Comparison of ENCODE assay signal across 31 cellular contexts in the genomic region with DNA sequence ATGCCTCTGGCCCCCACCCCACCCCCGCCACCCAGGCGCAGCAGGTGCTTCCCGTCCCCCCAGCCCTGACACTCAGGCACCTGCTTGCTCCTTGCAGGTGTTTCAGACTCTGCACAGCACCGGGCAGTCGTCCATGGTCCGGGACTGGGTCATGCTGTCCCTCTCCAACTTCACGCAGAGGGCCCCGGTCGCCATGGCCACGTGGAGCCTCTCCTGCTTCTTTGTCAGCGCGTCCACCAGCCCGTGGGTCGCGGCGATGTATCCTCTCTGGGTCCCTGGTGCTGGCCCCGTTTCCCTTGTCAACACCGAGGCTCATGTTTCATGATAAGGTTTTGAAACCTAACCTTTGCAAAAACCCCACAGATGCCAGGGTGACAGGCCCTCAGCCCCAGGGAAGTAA. TPM values are rescaled to one million over a fixed set of nuclear protein-coding genes. Genes with fewer than 3 reads are reported as not detected.
"Had no signal": no experiment of that assay in that cellular context is flagged by ENCODE, and none has a peak within 500 bp of the region (broad histone marks: within the 10 kb centered on the region; RNA-seq: fewer than 3 reads in every experiment).

No MANE protein-coding gene starts in this region.

- H3K4me3 ChIP-seq: adrenal gland, breast epithelium, K562, SJSA1 had no signal

- ATAC-seq: activated CD8-positive, alpha-beta T cell treated with anti-CD3 and anti-CD28 coated beads, Interleukin-2, amount 10 ng/mL, durations not matched to agents 7 days and 5 days; K562; Panc1; SK-N-SH treated with all-trans-retinoic acid at 6 μM for 48 hours had no signal

- H3K27ac Mint-ChIP-seq: activated CD8-positive, alpha-beta T cell treated with anti-CD3 and anti-CD28 coated beads, Interleukin-2, amount 10 ng/mL, durations not matched to agents 7 days and 5 days; activated naive CD8-positive, alpha-beta T cell treated with anti-CD3 and anti-CD28 coated beads, Interleukin-2, amount 10 ng/mL, durations not matched to agents 7 days and 5 days; T-helper 2 cell treated with Interferon-gamma antibody and Interleukin-4, amounts not matched to agents 5 μg/mL and 100 μg/mL, for 36 hours had no signal

- H3K9me3 ChIP-seq: adrenal gland, breast epithelium, SJSA1 had no signal

- H3K4me1 ChIP-seq: adrenal gland, breast epithelium had no signal

- DNase-seq: activated CD4-positive, alpha-beta T cell treated with anti-CD3 and anti-CD28 coated beads for 48 hours; activated CD4-positive, alpha-beta T cell treated with anti-CD3 and anti-CD28 coated beads, Interleukin-2, amount 50 U/mL, for 4 hours; activated CD4-positive, CD25-positive, alpha-beta regulatory T cell treated with anti-CD3 and anti-CD28 coated beads, Interleukin-2, amount 50 U/mL, for 72 hours; activated CD8-positive, alpha-beta memory T cell treated with anti-CD3 and anti-CD28 coated beads, Interleukin-2, amount 50 U/mL, for 48 hours; activated CD8-positive, alpha-beta T cell treated with anti-CD3 and anti-CD28 coated beads, Interleukin-2, amount 10 ng/mL, durations not matched to agents 7 days and 5 days; activated naive CD4-positive, alpha-beta T cell treated with anti-CD3 and anti-CD28 coated beads, Interleukin-2, amount 50 U/mL, for 16 hours; activated naive CD8-positive, alpha-beta T cell treated with anti-CD3 and anti-CD28 coated beads, Interleukin-2, amount 10 ng/mL, durations not matched to agents 7 days and 5 days; activated T-cell treated with anti-CD3 and anti-CD28 coated beads, Interleukin-2, amount 50 U/mL, for 1 hour; adrenal gland; anterior cingulate cortex; central memory CD4-positive, alpha-beta T cell; Kasumi-1; NCI-H1092; NCI-H1436; NCI-H187 treated with DMSO at 0.1 percent for 48 hours; NCI-H2081 treated with DMSO at 0.1 percent for 48 hours; NCI-H2171 treated with DMSO at 0.1 percent for 48 hours; NCI-H226; NCI-H69; NK-92 treated with Interleukin-12 subunit alpha and Interleukin-12 subunit beta, amount 100 ng/mL, for 24 hours; OCI-M1; SHP77; SW 1271 had no signal

- H3K27ac ChIP-seq: adrenal gland, breast epithelium, RWPE1, SJSA1 had no signal

- H3K27me3 Mint-ChIP-seq: activated naive CD8-positive, alpha-beta T cell treated with anti-CD3 and anti-CD28 coated beads, Interleukin-2, amount 10 ng/mL, durations not matched to agents 7 days and 5 days had no signal

- H3K4me3 Mint-ChIP-seq: activated CD8-positive, alpha-beta T cell treated with anti-CD3 and anti-CD28 coated beads, Interleukin-2, amount 10 ng/mL, durations not matched to agents 7 days and 5 days; activated naive CD8-positive, alpha-beta T cell treated with anti-CD3 and anti-CD28 coated beads, Interleukin-2, amount 10 ng/mL, durations not matched to agents 7 days and 5 days; T-helper 2 cell treated with Interferon-gamma antibody and Interleukin-4, amounts not matched to agents 5 μg/mL and 100 μg/mL, for 36 hours; WTC11 had no signal

- H3K36me3 ChIP-seq: breast epithelium had no signal

- H3K27me3 ChIP-seq: adrenal gland, breast epithelium, SJSA1 had no signal

- H3K9me3 Mint-ChIP-seq: activated naive CD8-positive, alpha-beta T cell treated with anti-CD3 and anti-CD28 coated beads, Interleukin-2, amount 10 ng/mL, durations not matched to agents 7 days and 5 days; T-helper 2 cell treated with Interferon-gamma antibody and Interleukin-4, amounts not matched to agents 5 μg/mL and 100 μg/mL, for 36 hours; WTC11 had no signal

RNA-seq across cellular contexts. Expression of gene MSANTD1, which starts 10.2 kb away (rescaled TPM):
- polyA plus RNA-seq: K562 had no signal
